ENCODE assay signal across 23 cellular contexts in genomic region chr1:29161977-29162376, GRCh38. TPM values are rescaled to one million over a fixed set of nuclear protein-coding genes. Genes with fewer than 3 reads are reported as not detected.
DNase-seq lines count a peak whose midpoint lies in the region; ATAC-seq, FAIRE-seq and TF ChIP-seq lines count a peak whose summit lies in the region.
"Had no signal": no experiment of that assay in that cellular context is flagged by ENCODE, and none has a peak within 500 bp of the region (broad histone marks: within the 10 kb centered on the region; RNA-seq: fewer than 3 reads in every experiment).

No MANE protein-coding gene starts in this region.

- POLR2A ChIA-PET in K562 (lab: Yijun Ruan, JAX): interaction anchor here (0.8 to 14.0 kb wide), 3 partner anchors 9 to 35 kb away, joined by 3 to 129 read pairs (median 38); partner anchors contain the start of gene SRSF4

- FAIRE-seq in K562 (lab: Jason Lieb, UNC): no peak
- FAIRE-seq: kidney, urothelium cell line had no signal

- no TSS peak for BruUV-seq in K562 (replicated peaks; lab: Mats Ljungman, UMichigan)

- H3K4me2 ChIP-seq in K562 (ENCODE audit: insufficient read depth, low read length): no peak overlapping the region

- peaks cover 78% of the 10 kb centered on the region for H3K79me2 ChIP-seq in K562 (ENCODE audit: control insufficient read depth, insufficient read depth, low read length)

- no peaks in the 10 kb centered on the region for H3K27me3 ChIP-seq in K562 (ENCODE audit: control insufficient read depth in 2 of 2, insufficient read depth in 2 of 2, low read length in 2 of 2)
- no peaks in the 10 kb centered on the region for H3K27me3 ChIP-seq in subcutaneous abdominal adipose tissue (ENCODE audit: control insufficient read depth in 5 of 5, insufficient read depth in 4 of 5, low read length in 5 of 5)
- H3K27me3 ChIP-seq: MG63, testis had no signal

- 78% methylated on average over 4 of the region's 4 CpGs for WGBS in K562 (ENCODE audit: insufficient coverage, low coverage, missing lambda C conversion rate)
- 92 to 94% methylated on average over 2 of the region's 4 CpGs for WGBS in mesodermal cell (ENCODE audit: insufficient coverage in 2 of 2), 2 experiments

- no peaks in the 10 kb centered on the region; the same call in 1 of the 2 replicates for H3K9me3 ChIP-seq in K562 (replicated peaks; ENCODE audit: control insufficient read depth, insufficient read depth, low read depth, low read length)
- no peaks in the 10 kb centered on the region for H3K9me3 ChIP-seq in mesodermal cell (ENCODE audit: control insufficient read depth, low read length)
- no peaks in the 10 kb centered on the region for H3K9me3 ChIP-seq in subcutaneous abdominal adipose tissue (ENCODE audit: control insufficient read depth in 5 of 5, low read length in 5 of 5)
- H3K9me3 ChIP-seq: lower lobe of right lung, MG63, testis had no signal

- H2AFZ ChIP-seq in K562 (ENCODE audit: low read depth, low read length): no peak overlapping the region

- H3K36me3 ChIP-seq in K562 (ENCODE audit: control insufficient read depth, insufficient read depth, low read length) (peaks cover 96% of the 10 kb centered on the region), mesodermal cell (ENCODE audit: control insufficient read depth, insufficient read depth, low read length) (peaks cover 89% of the 10 kb centered on the region), subcutaneous abdominal adipose tissue (ENCODE audit: control insufficient read depth in 5 of 5, insufficient read depth in 5 of 5, low read length in 5 of 5) (peaks cover 35 to 66% (median 48%) of the 10 kb centered on the region in 5 donors)

- H3K9ac ChIP-seq in K562 (ENCODE audit: insufficient read depth in 1 of 2, low read depth in 2 of 2, low read length in 2 of 2) (no peak overlapping the region), subcutaneous abdominal adipose tissue (ENCODE audit: low read length in 5 of 5) (no peak overlapping the region)

- DNase-seq in NCI-H146 (lab: John Stamatoyannopoulos, UW): peak; percentile 10
- DNase-seq in NCI-H146 treated with DMSO at 0.1 percent for 48 hours (lab: John Stamatoyannopoulos, UW; ENCODE audit: unreplicated experiment): no peak
- DNase-seq in K562 (ENCODE audit: extremely low read depth in 1 of 4, low spot score in 3 of 4): no peak
- DNase-seq in NCI-H526 (lab: John Stamatoyannopoulos, UW): no peak
- no peak for DNase-seq in EL
- DNase-seq: activated naive CD4-positive, alpha-beta T cell treated with Interleukin-2 at 50 U/mL for 16 hours; CD4-positive, alpha-beta memory T cell; cerebellar nuclear complex; DMS 273 treated with DMSO at 0.1 percent for 48 hours; H9; kidney; lower lobe of right lung; NCI-H510A; NK-92 treated with Interleukin-12 subunit alpha and Interleukin-12 subunit beta, amount 100 ng/mL, for 24 hours; SHP77; stimulated activated naive CD4-positive, alpha-beta T cell treated with Interleukin-2 at 50 U/mL for 16 hours; T-helper 9 cell; testis had no signal

- peaks cover 15 to 19% of the 10 kb centered on the region in 2 experiments for H3K4me1 ChIP-seq in K562 (replicated peaks in 1 of 2; ENCODE audit: control insufficient read depth in 2 of 2, insufficient read depth in 2 of 2, low read length in 2 of 2)
- H3K4me1 ChIP-seq in mesodermal cell (ENCODE audit: control insufficient read depth, insufficient read depth, low read length, poor library complexity, severe bottlenecking): peaks cover 60% of the 10 kb centered on the region
- H3K4me1 ChIP-seq in subcutaneous abdominal adipose tissue (ENCODE audit: control insufficient read depth in 5 of 5, insufficient read depth in 5 of 5, low read length in 5 of 5): peaks cover 6 to 46% (median 31%) of the 10 kb centered on the region in 5 donors

- intact Hi-C loops in K562 (cut with micrococcal nuclease): no loop called here

- H3K4me3 ChIP-seq in K562 (no peak overlapping the region), mesodermal cell (ENCODE audit: extremely low read depth, insufficient read depth, low read length, poor library complexity, severe bottlenecking) (no peak overlapping the region), subcutaneous abdominal adipose tissue (ENCODE audit: low read depth in 1 of 5, low read length in 5 of 5) (no peak overlapping the region)
- H3K4me3 ChIP-seq: lower lobe of right lung, MG63, testis had no signal

- in situ Hi-C loops in K562 (cut with MboI): no loop called here

- no peak for TF ChIP-seq CTCF in K562 (IDR thresholded peaks at IDR 0.05 in 2 of 3, conservative IDR thresholded peaks at IDR 0.05 in 1 of 3; ENCODE audit: insufficient read depth in 2 of 3, low read depth in 1 of 3, low read length in 3 of 3)

- H4K20me1 ChIP-seq in K562 (replicated peaks; ENCODE audit: control insufficient read depth, insufficient read depth, low read length): peaks cover 7% of the 10 kb centered on the region

- no peaks in the 10 kb centered on the region for H3K9me1 ChIP-seq in K562 (ENCODE audit: control insufficient read depth, insufficient read depth, low read length)

- H3K27ac ChIP-seq in K562 (ENCODE audit: extremely low read depth, low read depth, low read length): peak overlapping the region; percentile 27; the same call in 1 of the 3 replicates
- H3K27ac ChIP-seq in mesodermal cell (ENCODE audit: low read depth, low read length, severe bottlenecking): peak overlapping the region; percentile 13
- peak overlapping the region; percentile 2 for H3K27ac ChIP-seq in subcutaneous abdominal adipose tissue (ENCODE audit: low read depth, low read length)
- H3K27ac ChIP-seq: lower lobe of right lung had no signal

- ATAC-seq in K562 (no peak), GM18873 (IDR thresholded peaks at IDR 0.05; ENCODE audit: low FRiP score, unreplicated experiment) (no peak)
- ATAC-seq: lower lobe of right lung had no signal

- CTCF ChIA-PET in K562 (lab: Yijun Ruan, JAX; ENCODE audit: low intra/inter-chr PET ratio): no interaction called here

- no peak for TF ChIP-seq RAD21 in K562 (CRISPR knock-in tag; conservative IDR thresholded peaks at IDR 0.05 in 1 of 2, IDR thresholded peaks at IDR 0.05 in 1 of 2)

- TF ChIP-seq EP300 in K562 (IDR thresholded peaks at IDR 0.05; ENCODE audit: low read length): no peak

- no peak; the same call in 1 of the 2 replicates for TF ChIP-seq POLR2A in K562 (conservative IDR thresholded peaks at IDR 0.05)

TF ChIP-seq in K562, 482 proteins besides CTCF, POLR2A, EP300 and RAD21 (continues in another document):
- TF ChIP-seq ZNF23 (CRISPR knock-in tag; IDR thresholded peaks at IDR 0.05) (no peak), EP400 (IDR thresholded peaks at IDR 0.05) (no peak), NR3C1 (CRISPR knock-in tag; IDR thresholded peaks at IDR 0.05) (no peak), RBM15 (IDR thresholded peaks at IDR 0.05; ENCODE audit: insufficient read depth, low read length) (no peak)
- TF ChIP-seq, protein P1, sequence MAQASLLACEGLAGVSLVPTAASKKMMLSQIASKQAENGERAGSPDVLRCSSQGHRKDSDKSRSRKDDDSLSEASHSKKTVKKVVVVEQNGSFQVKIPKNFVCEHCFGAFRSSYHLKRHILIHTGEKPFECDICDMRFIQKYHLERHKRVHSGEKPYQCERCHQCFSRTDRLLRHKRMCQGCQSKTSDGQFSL (CRISPR knock-in tag; IDR thresholded peaks at IDR 0.05): no peak
- TF ChIP-seq, protein P1 (tag; IDR thresholded peaks at IDR 0.05): no peak

RNA-seq across cellular contexts. Expression of gene SRSF4, which starts 19.7 kb away (rescaled TPM):
- 110 and 300 TPM in 2 replicates for total RNA-seq in K562 (2011; cell fraction: chromatin; rRNA removed; ENCODE audit: low replicate concordance)
- 71.2 and 83.3 TPM in 2 replicates for total RNA-seq in K562 (2011; cell fraction: nucleolus; rRNA removed)
- 149 and 200 TPM in 2 replicates for total RNA-seq in K562 (2011; cell fraction: nucleoplasm; rRNA removed)
- total RNA-seq in K562 (2014; rRNA removed) (75.6 and 77.7 TPM in 2 replicates), K562 (2014; rRNA removed; fragmentation: Illumina TruSeq; extraction: Trizol) (68.4 and 70.8 TPM in 2 replicates), K562 (2015; rRNA removed; fragmentation: Illumina TruSeq; extraction: Trizol) (84.2 and 91.4 TPM in 2 replicates), K562 (2021) (93.1 and 93.2 TPM in 2 replicates)
- polyA plus RNA-seq in K562 (2011; rRNA removed) (69.6 and 82.0 TPM in 2 replicates), K562 (2014; fragmentation: Illumina TruSeq; extraction: Trizol) (116 and 132 TPM in 2 replicates), K562 (2014; fragmentation: Nextera tagmentation; extraction: Ambion mirVana) (10 to 100 TPM; 15.9 to 18.4 TPM), K562 (2014; rRNA removed) (119 and 128 TPM in 2 replicates)
- 37.1 and 75.0 TPM in 2 replicates for polyA plus RNA-seq in K562 (2011; cell fraction: cytosol; rRNA removed)
- polyA plus RNA-seq in K562 (2011; cell fraction: nucleus; rRNA removed): 90.7 and 117 TPM in 2 replicates
- polyA plus RNA-seq in K562 (2012): 67.1 and 100 TPM in 2 replicates
- polyA minus RNA-seq in K562 (2011; rRNA and poly(A)+ RNA removed): 82.9 and 102 TPM in 2 replicates
- polyA minus RNA-seq in K562 (2011; cell fraction: cytosol; rRNA and poly(A)+ RNA removed): 30.6 and 39.6 TPM in 2 replicates
- polyA minus RNA-seq in K562 (2011; cell fraction: nucleus; rRNA and poly(A)+ RNA removed): 32.4 and 56.8 TPM in 2 replicates
- polyA plus RNA-seq in mesodermal cell (2013, experiment 1 of 2): 100 TPM
- 99.0 TPM for polyA plus RNA-seq in mesodermal cell (2013, experiment 2 of 2)

RNA-seq across cellular contexts. Expression of gene TMEM200B, which starts 38.3 kb away (rescaled TPM):
- total RNA-seq in K562 (2011; cell fraction: chromatin; rRNA removed; ENCODE audit: low replicate concordance): 0.58 and 0.62 TPM in 2 replicates
- 0.26 and 0.33 TPM in 2 replicates for total RNA-seq in K562 (2011; cell fraction: nucleolus; rRNA removed)
- 0.59 and 0.61 TPM in 2 replicates for total RNA-seq in K562 (2011; cell fraction: nucleoplasm; rRNA removed)
- total RNA-seq in K562 (2014; rRNA removed) (not detected in 2 replicates), K562 (2014; rRNA removed; fragmentation: Illumina TruSeq; extraction: Trizol) (0.04 TPM in 1 of 2 replicates, not detected in the other), K562 (2015; rRNA removed; fragmentation: Illumina TruSeq; extraction: Trizol) (0.11 TPM in 1 of 2 replicates, not detected in the other), K562 (2021) (0.11 and 0.13 TPM in 2 replicates)
- polyA plus RNA-seq in K562 (2011; rRNA removed) (0.07 and 0.08 TPM in 2 replicates), K562 (2014; fragmentation: Illumina TruSeq; extraction: Trizol) (0.06 and 0.10 TPM in 2 replicates), K562 (2014; fragmentation: Nextera tagmentation; extraction: Ambion mirVana) (under 1 TPM; 0.30 to 0.35 TPM), K562 (2014; rRNA removed) (0.09 and 0.13 TPM in 2 replicates)
- 0.04 and 0.09 TPM in 2 replicates for polyA plus RNA-seq in K562 (2011; cell fraction: cytosol; rRNA removed)
- polyA plus RNA-seq in K562 (2011; cell fraction: nucleus; rRNA removed): 0.47 and 0.80 TPM in 2 replicates
- 0.10 and 0.13 TPM in 2 replicates for polyA plus RNA-seq in K562 (2012)
- 0.18 and 0.24 TPM in 2 replicates for polyA minus RNA-seq in K562 (2011; rRNA and poly(A)+ RNA removed)
- not detected in 2 replicates for polyA minus RNA-seq in K562 (2011; cell fraction: cytosol; rRNA and poly(A)+ RNA removed)
- 0.11 and 0.13 TPM in 2 replicates for polyA minus RNA-seq in K562 (2011; cell fraction: nucleus; rRNA and poly(A)+ RNA removed)
- 34.0 TPM for polyA plus RNA-seq in mesodermal cell (2013, experiment 1 of 2)
- 37.8 TPM for polyA plus RNA-seq in mesodermal cell (2013, experiment 2 of 2)
- total RNA-seq: CD4-positive, alpha-beta memory T cell had no signal
